8 cellular contexts compared by ENCODE assay signal in genomic region chr6:133568970-133569889, GRCh38.
DNase-seq lines count a peak whose midpoint lies in the region; ATAC-seq, FAIRE-seq and TF ChIP-seq lines count a peak whose summit lies in the region.

No MANE protein-coding gene starts in this region.

- peak; percentile 85 for TF ChIP-seq CTCF in kidney (IDR thresholded peaks at IDR 0.05; ENCODE audit: borderline replicate concordance, extremely low read depth, insufficient read depth)

- FAIRE-seq in RCC 7860 (lab: Jason Lieb, UNC) (peak; percentile 91), kidney (lab: Jason Lieb, UNC) (peak; percentile 85)

- DNase-seq in DMS 273 treated with DMSO at 0.1 percent for 48 hours (lab: John Stamatoyannopoulos, UW): peak; percentile 77
- peak; percentile 81 for DNase-seq in RCC 7860 (ENCODE audit: low spot score)
- DNase-seq in cerebellar cortex (ENCODE audit: low spot score): peak; percentile 77
- DNase-seq in kidney: no peak
- DNase-seq in stimulated activated CD4-positive, alpha-beta T cell treated with anti-CD3 and anti-CD28 coated beads, TNF-alpha, amount 100 ng/mL, for 48 hours (ENCODE audit: low read depth in 3 of 3): peak in 2 of 3 donors; percentile 3 to 18
- no peak for DNase-seq in mesenteric fat pad (ENCODE audit: low spot score)

- H3K4me3 ChIP-seq in HUES6 (ENCODE audit: low read depth, low read length) (peak overlapping the region; percentile 52), kidney (ENCODE audit: low read length in 2 of 2) (peak overlapping the region; percentile 26 to 52)

- H3K4me1 ChIP-seq in HUES6 (ENCODE audit: control insufficient read depth, insufficient read depth, low read length): peaks cover 7% of the 10 kb centered on the region
- H3K4me1 ChIP-seq in kidney (ENCODE audit: control insufficient read depth in 1 of 2, insufficient read depth in 1 of 2, low read depth in 1 of 2, low read length in 2 of 2): peaks cover 0 to 4% of the 10 kb centered on the region in 2 donors

- H3K36me3 ChIP-seq in HUES6 (ENCODE audit: control insufficient read depth, insufficient read depth, low read length): no peaks in the 10 kb centered on the region
- H3K36me3 ChIP-seq in kidney (ENCODE audit: control insufficient read depth in 1 of 2, insufficient read depth in 2 of 2, low read length in 2 of 2): no peaks in the 10 kb centered on the region

- H3K9ac ChIP-seq in HUES6 (ENCODE audit: low read length) (peak overlapping the region; percentile 24), kidney (ENCODE audit: low read length in 2 of 2) (peak overlapping the region in 1 of 2 donors; percentile 49)

- H3K9me3 ChIP-seq in HUES6 (ENCODE audit: control insufficient read depth, insufficient read depth, low read depth, low read length) (no peaks in the 10 kb centered on the region), kidney (ENCODE audit: control insufficient read depth in 1 of 2, low read length in 2 of 2) (no peaks in the 10 kb centered on the region)

- intact Hi-C loops in kidney (cut with DNase I): loop anchor here (10.0 kb wide), 1 partner anchor 346 kb away; no protein-coding TSS in a partner anchor

- peak; percentile 71 for ATAC-seq in GM19455 (IDR thresholded peaks at IDR 0.05; ENCODE audit: unreplicated experiment)

- no peaks in the 10 kb centered on the region for H3K27me3 ChIP-seq in HUES6 (ENCODE audit: control insufficient read depth, insufficient read depth, low read length)

- no peak overlapping the region for H3K27ac ChIP-seq in HUES6 (ENCODE audit: low read depth, low read length)
- H3K27ac ChIP-seq in kidney (ENCODE audit: low read depth in 2 of 2, low read length in 2 of 2): no peak overlapping the region

Comparison
In these comparisons a context has a peak if more than half of its experiments do, and no peak if none do; other contexts are left out.
1. DNase-seq: peak in DMS 273 treated with DMSO at 0.1 percent for 48 hours (single experiment), RCC 7860 (single experiment), cerebellar cortex (single experiment) and stimulated activated CD4-positive, alpha-beta T cell treated with anti-CD3 and anti-CD28 coated beads, TNF-alpha, amount 100 ng/mL, for 48 hours (2 of 3); none in kidney (single experiment) and mesenteric fat pad (single experiment).